In genomic region chr5:131386779-131387178, GRCh38 we compare ENCODE assay signal across 11 cellular contexts.
DNase-seq lines count a peak whose midpoint lies in the region; ATAC-seq and TF ChIP-seq lines count a peak whose summit lies in the region.
"Had no signal": no experiment of that assay in that cellular context is flagged by ENCODE, and none has a peak within 500 bp of the region (broad histone marks: within the 10 kb centered on the region; RNA-seq: fewer than 3 reads in every experiment).

No MANE protein-coding gene starts in this region.

- TF ChIP-seq CTCF in VCaP (conservative IDR thresholded peaks at IDR 0.05) = no peak
- no peak for TF ChIP-seq CTCF in ascending aorta (IDR thresholded peaks at IDR 0.05)

- H3K27me3 ChIP-seq in ascending aorta = no peaks in the 10 kb centered on the region
- H3K27me3 ChIP-seq: breast epithelium, uterus had no signal

- H3K4me1 Mint-ChIP-seq in stimulated activated naive CD8-positive, alpha-beta T cell treated with anti-CD3 and anti-CD28 coated beads, Interleukin-15, Interleukin-2, amounts not matched to agents 100 ng/mL and 50 ng/mL, for 24 hours (ENCODE audit: low read depth) = peaks cover 97% of the 10 kb centered on the region

- peaks cover 0 to 4% of the 10 kb centered on the region in 2 donors for H3K4me1 ChIP-seq in ascending aorta
- H3K4me1 ChIP-seq: breast epithelium, uterus had no signal

- no peaks in the 10 kb centered on the region for H3K9me3 ChIP-seq in ascending aorta
- H3K9me3 ChIP-seq: breast epithelium, uterus had no signal

- H3K27me3 Mint-ChIP-seq in stimulated activated naive CD8-positive, alpha-beta T cell treated with anti-CD3 and anti-CD28 coated beads, Interleukin-15, Interleukin-2, amounts not matched to agents 100 ng/mL and 50 ng/mL, for 24 hours = no peaks in the 10 kb centered on the region

- no peak overlapping the region for H3K4me3 Mint-ChIP-seq in stimulated activated naive CD8-positive, alpha-beta T cell treated with anti-CD3 and anti-CD28 coated beads, Interleukin-15, Interleukin-2, amounts not matched to agents 100 ng/mL and 50 ng/mL, for 24 hours

- ATAC-seq in stimulated activated naive CD8-positive, alpha-beta T cell treated with anti-CD3 and anti-CD28 coated beads, Interleukin-15, Interleukin-2, amounts not matched to agents 100 U/mL and 50 U/mL, for 24 hours = no peak
- no peak for ATAC-seq in GM21423 (IDR thresholded peaks at IDR 0.05; ENCODE audit: unreplicated experiment)

- H3K4me3 ChIP-seq in ascending aorta = no peak overlapping the region
- H3K4me3 ChIP-seq: breast epithelium, uterus had no signal

- intact Hi-C loops in ascending aorta (cut with DNase I) = loop anchor here (10.0 kb wide), 1 partner anchor 122 kb away; the partner anchor contains the start of gene CDC42SE2

- peaks cover 55% of the 10 kb centered on the region for H3K36me3 Mint-ChIP-seq in stimulated activated naive CD8-positive, alpha-beta T cell treated with anti-CD3 and anti-CD28 coated beads, Interleukin-15, Interleukin-2, amounts not matched to agents 100 ng/mL and 50 ng/mL, for 24 hours (ENCODE audit: low read depth)

- H3K27ac ChIP-seq in VCaP (peak overlapping the region; percentile 73), ascending aorta (no peak overlapping the region)
- H3K27ac ChIP-seq: uterus had no signal

- H3K9me3 Mint-ChIP-seq in stimulated activated naive CD8-positive, alpha-beta T cell treated with anti-CD3 and anti-CD28 coated beads, Interleukin-15, Interleukin-2, amounts not matched to agents 100 ng/mL and 50 ng/mL, for 24 hours = no peaks in the 10 kb centered on the region

- H3K36me3 ChIP-seq in ascending aorta = peaks cover 3 to 6% of the 10 kb centered on the region in 2 donors
- H3K36me3 ChIP-seq: breast epithelium, uterus had no signal

- DNase-seq in stimulated activated naive CD8-positive, alpha-beta T cell treated with anti-CD3 and anti-CD28 coated beads, Interleukin-15, Interleukin-2, amounts not matched to agents 100 U/mL and 50 U/mL, for 24 hours = no peak
- DNase-seq in kidney glomerular epithelial cell (lab: John Stamatoyannopoulos, UW) = peak; percentile 72
- no peak for DNase-seq in ascending aorta (ENCODE audit: low spot score in 2 of 2)
- no peak for DNase-seq in RPMI8226
- DNase-seq in central memory CD4-positive, alpha-beta T cell = no peak
- DNase-seq: MV-4-11, uterus had no signal

- H3K27ac Mint-ChIP-seq in stimulated activated naive CD8-positive, alpha-beta T cell treated with anti-CD3 and anti-CD28 coated beads, Interleukin-15, Interleukin-2, amounts not matched to agents 100 ng/mL and 50 ng/mL, for 24 hours = peak overlapping the region; percentile 59
